2 cellular contexts compared by ENCODE assay signal in the genomic region with DNA sequence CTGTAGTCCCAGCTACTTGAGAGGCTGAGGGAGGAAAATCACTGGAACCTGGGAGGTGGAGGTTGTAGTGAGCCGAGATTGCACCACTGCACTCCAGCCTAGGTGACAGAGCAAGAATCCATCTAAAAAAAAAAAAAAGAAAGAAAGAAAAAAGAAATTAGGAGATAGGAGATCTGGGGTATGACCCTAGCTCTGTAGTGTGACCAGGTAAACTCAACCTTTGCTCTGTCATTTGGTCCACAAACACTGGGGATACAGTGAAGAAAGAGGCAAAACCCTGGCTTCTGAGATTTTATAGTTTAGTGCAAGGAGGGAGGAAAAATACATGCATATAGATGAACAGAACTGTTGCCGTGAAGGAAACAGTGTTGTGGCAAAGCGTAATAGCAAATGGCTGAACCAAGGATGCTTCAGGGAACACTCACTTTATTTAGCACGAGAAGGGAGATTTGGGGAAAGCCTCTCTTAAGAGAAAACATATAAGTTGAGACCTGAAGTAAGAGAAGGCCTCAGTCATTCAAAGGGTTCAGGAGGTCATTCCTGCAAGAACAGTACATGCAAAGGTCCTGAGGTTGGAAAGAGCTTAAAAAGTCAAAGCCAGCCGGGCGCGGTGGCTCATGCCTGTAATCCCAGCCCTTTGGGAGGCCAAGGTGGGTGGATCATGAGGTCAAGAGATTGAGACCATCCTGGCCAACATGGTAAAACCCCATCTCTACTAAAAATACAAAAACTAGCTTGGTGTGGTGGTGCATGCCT.
TF ChIP-seq lines count a peak whose summit lies in the region.

No MANE protein-coding gene starts in this region.

TF ChIP-seq in HEK293, 187 proteins besides CTCF, POLR2A, EP300 and RAD21:
- TF ChIP-seq ZNF623 (tag by site-specific recombination; IDR thresholded peaks at IDR 0.05) (peak; percentile 86), ZNF555 (tag by site-specific recombination; conservative IDR thresholded peaks at IDR 0.05) (no peak)

TF ChIP-seq in HepG2, 621 proteins besides CTCF, POLR2A, EP300 and RAD21:
- TF ChIP-seq ZNF362 (CRISPR knock-in tag; IDR thresholded peaks at IDR 0.05; ENCODE audit: borderline replicate concordance) (peak; percentile 76; the same call in 1 of the 2 replicates), GATAD2A (CRISPR knock-in tag; IDR thresholded peaks at IDR 0.05) (0 out of 2 replicates have a peak, but pooled peaks have one; percentile 15), ZNF550 (CRISPR knock-in tag; IDR thresholded peaks at IDR 0.05; ENCODE audit: borderline replicate concordance) (no peak), ADNP (CRISPR knock-in tag; IDR thresholded peaks at IDR 0.05) (peak; percentile 82), FOXJ3 (CRISPR knock-in tag; IDR thresholded peaks at IDR 0.05; ENCODE audit: borderline replicate concordance) (0 out of 2 replicates have a peak, but pooled peaks have one; percentile 28), PAXIP1 (CRISPR knock-in tag; conservative IDR thresholded peaks at IDR 0.05) (peak; percentile 53; the same call in 1 of the 2 replicates), HNF4G (IDR thresholded peaks at IDR 0.05; ENCODE audit: borderline replicate concordance, low read depth, low read length) (peak; percentile 63; the same call in 1 of the 2 replicates), HNF4G (CRISPR knock-in tag; IDR thresholded peaks at IDR 0.05; ENCODE audit: borderline replicate concordance, low read depth) (no peak), ZNF629 (CRISPR knock-in tag; conservative IDR thresholded peaks at IDR 0.05) (peak; percentile 76), ZMYM3 (CRISPR knock-in tag; IDR thresholded peaks at IDR 0.05) (peak; percentile 98), RCOR2 (CRISPR knock-in tag; IDR thresholded peaks at IDR 0.05) (peak; percentile 57; the same call in 1 of the 2 replicates), NR2C2 (CRISPR knock-in tag; IDR thresholded peaks at IDR 0.05; ENCODE audit: borderline replicate concordance) (no peak), ZNF264 (CRISPR knock-in tag; IDR thresholded peaks at IDR 0.05) (0 out of 2 replicates have a peak, but pooled peaks have one; percentile 21), SP1 (IDR thresholded peaks at IDR 0.05) (no peak), SP1 (CRISPR knock-in tag; IDR thresholded peaks at IDR 0.05) (no peak), KDM1A (CRISPR knock-in tag; IDR thresholded peaks at IDR 0.05) (0 out of 2 replicates have a peak, but pooled peaks have one; percentile 70), ZNF484 (CRISPR knock-in tag; IDR thresholded peaks at IDR 0.05; ENCODE audit: borderline replicate concordance, low read depth) (no peak), HNF4A (CRISPR knock-in tag; IDR thresholded peaks at IDR 0.05) (peak; percentile 52), NR2F6 (IDR thresholded peaks at IDR 0.05) (0 out of 2 replicates have a peak, but pooled peaks have one; percentile 45), NR2F6 (CRISPR knock-in tag; IDR thresholded peaks at IDR 0.05) (no peak), ZBTB43 (CRISPR knock-in tag; conservative IDR thresholded peaks at IDR 0.05) (0 out of 2 replicates have a peak, but pooled peaks have one; percentile 17), ELF1 (CRISPR knock-in tag; IDR thresholded peaks at IDR 0.05) (no peak)
- TF ChIP-seq, protein P1, sequence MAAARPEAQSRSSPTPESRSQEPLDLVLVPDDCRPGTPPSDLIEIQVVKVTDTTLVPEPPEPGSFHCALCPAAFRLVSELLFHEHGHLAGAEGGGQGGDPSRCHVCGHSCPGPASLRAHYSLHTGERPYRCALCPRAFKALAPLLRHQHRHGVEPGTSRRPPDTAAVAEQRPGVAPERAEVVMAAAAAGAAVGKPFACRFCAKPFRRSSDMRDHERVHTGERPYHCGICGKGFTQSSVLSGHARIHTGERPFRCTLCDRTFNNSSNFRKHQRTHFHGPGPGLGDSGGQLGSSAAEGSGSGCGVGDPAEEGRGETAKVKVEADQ (CRISPR knock-in tag; IDR thresholded peaks at IDR 0.05; ENCODE audit: borderline replicate concordance): no peak
- TF ChIP-seq, protein P2, sequence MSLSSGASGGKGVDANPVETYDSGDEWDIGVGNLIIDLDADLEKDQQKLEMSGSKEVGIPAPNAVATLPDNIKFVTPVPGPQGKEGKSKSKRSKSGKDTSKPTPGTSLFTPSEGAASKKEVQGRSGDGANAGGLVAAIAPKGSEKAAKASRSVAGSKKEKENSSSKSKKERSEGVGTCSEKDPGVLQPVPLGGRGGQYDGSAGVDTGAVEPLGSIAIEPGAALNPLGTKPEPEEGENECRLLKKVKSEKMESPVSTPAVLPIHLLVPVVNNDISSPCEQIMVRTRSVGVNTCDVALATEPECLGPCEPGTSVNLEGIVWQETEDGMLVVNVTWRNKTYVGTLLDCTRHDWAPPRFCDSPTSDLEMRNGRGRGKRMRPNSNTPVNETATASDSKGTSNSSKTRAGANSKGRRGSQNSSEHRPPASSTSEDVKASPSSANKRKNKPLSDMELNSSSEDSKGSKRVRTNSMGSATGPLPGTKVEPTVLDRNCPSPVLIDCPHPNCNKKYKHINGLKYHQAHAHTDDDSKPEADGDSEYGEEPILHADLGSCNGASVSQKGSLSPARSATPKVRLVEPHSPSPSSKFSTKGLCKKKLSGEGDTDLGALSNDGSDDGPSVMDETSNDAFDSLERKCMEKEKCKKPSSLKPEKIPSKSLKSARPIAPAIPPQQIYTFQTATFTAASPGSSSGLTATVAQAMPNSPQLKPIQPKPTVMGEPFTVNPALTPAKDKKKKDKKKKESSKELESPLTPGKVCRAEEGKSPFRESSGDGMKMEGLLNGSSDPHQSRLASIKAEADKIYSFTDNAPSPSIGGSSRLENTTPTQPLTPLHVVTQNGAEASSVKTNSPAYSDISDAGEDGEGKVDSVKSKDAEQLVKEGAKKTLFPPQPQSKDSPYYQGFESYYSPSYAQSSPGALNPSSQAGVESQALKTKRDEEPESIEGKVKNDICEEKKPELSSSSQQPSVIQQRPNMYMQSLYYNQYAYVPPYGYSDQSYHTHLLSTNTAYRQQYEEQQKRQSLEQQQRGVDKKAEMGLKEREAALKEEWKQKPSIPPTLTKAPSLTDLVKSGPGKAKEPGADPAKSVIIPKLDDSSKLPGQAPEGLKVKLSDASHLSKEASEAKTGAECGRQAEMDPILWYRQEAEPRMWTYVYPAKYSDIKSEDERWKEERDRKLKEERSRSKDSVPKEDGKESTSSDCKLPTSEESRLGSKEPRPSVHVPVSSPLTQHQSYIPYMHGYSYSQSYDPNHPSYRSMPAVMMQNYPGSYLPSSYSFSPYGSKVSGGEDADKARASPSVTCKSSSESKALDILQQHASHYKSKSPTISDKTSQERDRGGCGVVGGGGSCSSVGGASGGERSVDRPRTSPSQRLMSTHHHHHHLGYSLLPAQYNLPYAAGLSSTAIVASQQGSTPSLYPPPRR (CRISPR knock-in tag; IDR thresholded peaks at IDR 0.05; ENCODE audit: borderline replicate concordance): 0 out of 2 replicates have a peak, but pooled peaks have one; percentile 33
- TF ChIP-seq, protein P3, sequence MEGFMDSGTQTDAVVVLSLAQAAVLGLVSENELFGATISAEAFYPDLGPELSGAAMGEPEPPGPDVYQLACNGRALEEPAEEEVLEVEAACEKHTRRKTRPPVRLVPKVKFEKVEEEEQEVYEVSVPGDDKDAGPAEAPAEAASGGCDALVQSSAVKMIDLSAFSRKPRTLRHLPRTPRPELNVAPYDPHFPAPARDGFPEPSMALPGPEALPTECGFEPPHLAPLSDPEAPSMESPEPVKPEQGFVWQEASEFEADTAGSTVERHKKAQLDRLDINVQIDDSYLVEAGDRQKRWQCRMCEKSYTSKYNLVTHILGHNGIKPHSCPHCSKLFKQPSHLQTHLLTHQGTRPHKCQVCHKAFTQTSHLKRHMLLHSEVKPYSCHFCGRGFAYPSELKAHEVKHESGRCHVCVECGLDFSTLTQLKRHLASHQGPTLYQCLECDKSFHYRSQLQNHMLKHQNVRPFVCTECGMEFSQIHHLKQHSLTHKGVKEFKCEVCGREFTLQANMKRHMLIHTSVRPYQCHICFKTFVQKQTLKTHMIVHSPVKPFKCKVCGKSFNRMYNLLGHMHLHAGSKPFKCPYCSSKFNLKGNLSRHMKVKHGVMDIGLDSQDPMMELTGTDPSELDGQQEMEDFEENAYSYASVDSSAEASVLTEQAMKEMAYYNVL (CRISPR knock-in tag; IDR thresholded peaks at IDR 0.05; ENCODE audit: borderline replicate concordance): peak; percentile 50; the same call in 1 of the 2 replicates
